In the genomic region with DNA sequence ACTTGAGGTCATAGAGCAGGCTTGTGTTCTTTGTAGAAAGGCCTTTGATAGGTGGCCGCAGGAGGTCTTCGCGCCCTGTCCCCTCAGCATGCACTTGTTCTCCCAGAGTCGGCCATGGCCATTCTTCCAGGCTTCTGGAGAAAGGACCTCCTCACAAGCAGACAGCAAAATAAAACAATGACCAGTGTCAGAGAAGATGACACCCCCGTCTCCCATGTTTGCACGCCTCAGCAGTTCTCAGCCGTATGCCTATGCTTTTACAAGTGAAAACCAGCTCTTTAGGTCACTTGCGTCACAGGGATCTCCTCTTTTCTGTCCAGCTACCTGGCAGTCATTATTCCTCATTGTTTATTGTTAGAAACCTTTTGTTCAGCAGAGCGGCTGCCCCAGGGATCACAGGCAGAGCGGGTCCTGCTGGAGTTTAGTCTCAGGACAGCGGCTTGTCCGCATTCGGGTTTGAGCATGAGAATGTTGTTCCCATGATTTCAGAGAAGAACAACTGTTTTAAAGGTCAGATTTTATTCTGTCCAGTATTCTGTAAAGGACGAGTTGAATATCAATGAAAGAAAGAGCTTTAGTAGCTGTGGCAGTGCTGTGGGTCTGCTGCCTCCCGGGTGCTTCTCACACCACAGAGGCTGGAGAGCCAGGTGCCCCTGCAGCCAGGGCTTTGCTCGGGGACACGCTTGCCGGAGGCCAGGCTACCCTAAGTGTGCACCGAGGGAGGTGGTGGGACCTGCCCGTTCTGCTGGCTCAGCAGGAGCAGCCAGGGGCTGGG, we compare ENCODE assay signal across 1 cellular context.
TF ChIP-seq lines count a peak whose summit lies in the region.

No MANE protein-coding gene starts in this region.

TF ChIP-seq in A549, 52 proteins besides CTCF, POLR2A, EP300 and RAD21:
- peak; percentile 67 for TF ChIP-seq MAFK (IDR thresholded peaks at IDR 0.05; ENCODE audit: partially characterized antibody)
- no peak for TF ChIP-seq EHF (CRISPR knock-in tag; IDR thresholded peaks at IDR 0.05)
TF ChIP-seq in A549: peak in this region for 1.
